ENCODE assay signal across 17 cellular contexts in the genomic region with DNA sequence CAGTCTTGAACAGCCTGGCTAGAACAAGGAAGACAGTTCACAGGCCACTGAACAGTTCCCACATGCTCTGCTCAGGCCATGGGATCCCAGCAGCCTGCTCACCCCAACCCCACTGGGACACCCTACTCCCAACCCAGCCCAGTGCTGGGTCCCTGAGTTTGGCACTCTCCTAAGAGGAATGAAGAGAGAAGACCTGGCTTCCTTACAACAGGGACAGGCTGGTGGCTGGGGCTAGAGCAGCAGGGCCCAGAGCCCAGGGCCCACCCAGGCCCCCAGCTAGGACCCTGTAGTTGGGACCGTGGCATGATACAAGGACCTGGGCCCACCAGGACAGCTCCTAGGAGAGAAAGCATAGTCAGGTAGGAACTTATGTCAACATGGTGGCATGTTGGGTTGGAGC. TPM values are rescaled to one million over a fixed set of nuclear protein-coding genes. Genes with fewer than 3 reads are reported as not detected.
"Had no signal": no experiment of that assay in that cellular context is flagged by ENCODE, and none has a peak within 500 bp of the region (broad histone marks: within the 10 kb centered on the region; RNA-seq: fewer than 3 reads in every experiment).

No MANE protein-coding gene starts in this region.

- H3K9me3 ChIP-seq: gastrocnemius medialis, heart left ventricle, suprapubic skin had no signal

- ATAC-seq: gastrocnemius medialis, left lobe of liver had no signal

- H3K4me3 Mint-ChIP-seq: activated CD4-positive, alpha-beta T cell treated with anti-CD3 and anti-CD28 coated beads, Interleukin-2, amount 10 ng/mL, durations not matched to agents 24 days and 14 days; endodermal cell; memory B cell; naive thymus-derived CD8-positive, alpha-beta T cell; stimulated activated naive CD8-positive, alpha-beta T cell treated with anti-CD3 and anti-CD28 coated beads, Interleukin-15, Interleukin-2, amounts not matched to agents 100 ng/mL and 50 ng/mL, for 24 hours; type B pancreatic cell had no signal

- H3K27me3 ChIP-seq: dorsolateral prefrontal cortex, gastrocnemius medialis, heart left ventricle, suprapubic skin had no signal

- H3K27me3 Mint-ChIP-seq: activated CD4-positive, alpha-beta T cell treated with anti-CD3 and anti-CD28 coated beads, Interleukin-2, amount 10 ng/mL, durations not matched to agents 24 days and 14 days; memory B cell; naive thymus-derived CD8-positive, alpha-beta T cell; stimulated activated naive CD8-positive, alpha-beta T cell treated with anti-CD3 and anti-CD28 coated beads, Interleukin-15, Interleukin-2, amounts not matched to agents 100 ng/mL and 50 ng/mL, for 24 hours; type B pancreatic cell had no signal

- DNase-seq: activated CD4-positive, alpha-beta T cell treated with anti-CD3 and anti-CD28 coated beads, Interleukin-2, amount 10 ng/mL, durations not matched to agents 24 days and 14 days; activated CD4-positive, CD25-positive, alpha-beta regulatory T cell; activated CD8-positive, alpha-beta memory T cell treated with anti-CD3 and anti-CD28 coated beads for 24 hours; activated gamma-delta T cell treated with Interleukin-2 at 50 U/mL for 16 hours; endodermal cell; gastrocnemius medialis; stimulated activated CD4-positive, alpha-beta T cell treated with anti-CD3 and anti-CD28 coated beads, Interleukin-4, amount 100 ng/mL, for 4 hours; stimulated activated CD8-positive, alpha-beta memory T cell treated with anti-CD3 and anti-CD28 coated beads, Interleukin-4, amount 100 ng/mL, for 48 hours had no signal

- H3K9me3 Mint-ChIP-seq: activated CD4-positive, alpha-beta T cell treated with anti-CD3 and anti-CD28 coated beads, Interleukin-2, amount 10 ng/mL, durations not matched to agents 24 days and 14 days; endodermal cell; memory B cell; naive thymus-derived CD8-positive, alpha-beta T cell; stimulated activated naive CD8-positive, alpha-beta T cell treated with anti-CD3 and anti-CD28 coated beads, Interleukin-15, Interleukin-2, amounts not matched to agents 100 ng/mL and 50 ng/mL, for 24 hours; type B pancreatic cell had no signal

- H3K27ac Mint-ChIP-seq: activated CD4-positive, alpha-beta T cell treated with anti-CD3 and anti-CD28 coated beads, Interleukin-2, amount 10 ng/mL, durations not matched to agents 24 days and 14 days; endodermal cell; memory B cell; stimulated activated naive CD8-positive, alpha-beta T cell treated with anti-CD3 and anti-CD28 coated beads, Interleukin-15, Interleukin-2, amounts not matched to agents 100 ng/mL and 50 ng/mL, for 24 hours; type B pancreatic cell had no signal

- H3K27ac ChIP-seq: gastrocnemius medialis, suprapubic skin had no signal

- H3K4me1 Mint-ChIP-seq: activated CD4-positive, alpha-beta T cell treated with anti-CD3 and anti-CD28 coated beads, Interleukin-2, amount 10 ng/mL, durations not matched to agents 24 days and 14 days had no signal

- H3K4me3 ChIP-seq: dorsolateral prefrontal cortex, gastrocnemius medialis, heart left ventricle, skin epidermis, suprapubic skin had no signal

RNA-seq across cellular contexts. Expression of a gene that starts 43.4 kb away (rescaled TPM):
- total RNA-seq: naive thymus-derived CD8-positive, alpha-beta T cell had no signal
